In the genomic region with DNA sequence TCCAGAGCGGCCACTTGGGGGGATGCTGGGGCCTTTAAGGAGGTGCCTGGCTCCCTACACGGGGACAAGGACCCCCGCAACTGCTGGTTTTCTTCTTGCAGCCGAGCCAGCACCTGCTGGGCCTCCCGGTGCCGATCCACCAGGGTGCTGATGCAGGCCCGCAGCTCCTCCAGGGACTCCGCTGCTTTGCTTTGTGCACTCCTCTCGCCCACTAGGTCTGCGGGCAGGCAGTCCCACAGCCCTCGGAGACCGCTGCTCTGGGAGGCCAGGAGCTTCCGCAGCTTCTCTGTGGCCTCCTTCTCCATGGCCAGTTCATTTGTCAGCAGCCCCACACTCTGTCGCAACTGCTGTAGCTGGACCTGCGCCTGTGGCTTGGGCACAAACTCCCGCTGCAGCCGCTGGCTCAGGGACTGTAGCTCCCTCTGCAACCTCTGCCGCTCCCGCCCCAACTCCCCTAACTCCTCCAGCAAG, we compare ENCODE assay signal across 8 cellular contexts. TPM values are rescaled to one million over a fixed set of nuclear protein-coding genes. Genes with fewer than 3 reads are reported as not detected.
DNase-seq lines count a peak whose midpoint lies in the region; ATAC-seq and TF ChIP-seq lines count a peak whose summit lies in the region.

No MANE protein-coding gene starts in this region.

- peaks cover 39% of the 10 kb centered on the region for H3K27me3 Mint-ChIP-seq in WTC11 (ENCODE audit: low read depth)

- H3K27ac ChIP-seq in BLaER1 (peak overlapping the region; percentile 63), foreskin keratinocyte (no peak overlapping the region), neutrophil (no peak overlapping the region), SK-N-SH (ENCODE audit: low read depth in 2 of 2, low read length in 1 of 2) (no peak overlapping the region)

- ATAC-seq in WTC11 (peak; percentile 76), foreskin keratinocyte (peak; percentile 15), GM18520 (IDR thresholded peaks at IDR 0.05; ENCODE audit: unreplicated experiment) (no peak), HG03025 (IDR thresholded peaks at IDR 0.05; ENCODE audit: low FRiP score, unreplicated experiment) (no peak)

- H3K36me3 ChIP-seq in BLaER1 (no peaks in the 10 kb centered on the region), neutrophil (no peaks in the 10 kb centered on the region), SK-N-SH (replicated peaks in 1 of 2; ENCODE audit: control insufficient read depth in 1 of 2, insufficient read depth in 2 of 2, low read length in 1 of 2) (no peaks in the 10 kb centered on the region)

- no peaks in the 10 kb centered on the region for H3F3A ChIP-seq in SK-N-SH (replicated peaks; ENCODE audit: insufficient read depth)

- TF ChIP-seq EP300 in SK-N-SH (IDR thresholded peaks at IDR 0.05; ENCODE audit: borderline replicate concordance in 1 of 2, low read depth in 1 of 2, low read length in 1 of 2), result no peak

- TF ChIP-seq RAD21 in SK-N-SH (IDR thresholded peaks at IDR 0.05; ENCODE audit: low read length), result no peak

- no peak for TF ChIP-seq CTCF in WTC11 (IDR thresholded peaks at IDR 0.05)
- TF ChIP-seq CTCF in foreskin keratinocyte (conservative IDR thresholded peaks at IDR 0.05), result no peak
- TF ChIP-seq CTCF in neutrophil (IDR thresholded peaks at IDR 0.05), result no peak
- TF ChIP-seq CTCF in SK-N-SH (IDR thresholded peaks at IDR 0.05), result no peak

- H3K9me3 ChIP-seq in BLaER1, result no peaks in the 10 kb centered on the region
- H3K9me3 ChIP-seq in neutrophil, result no peaks in the 10 kb centered on the region
- H3K9me3 ChIP-seq in SK-N-SH, result no peaks in the 10 kb centered on the region

- CTCF ChIA-PET in WTC11 (lab: Charles Lee), result interaction anchor here (0.9 to 2.9 kb wide), 16 partner anchors 9 to 160 kb away, joined by 3 to 67 read pairs (median 6); partner anchors contain the start of genes ANKRD34A, ANKRD35, NUDT17 and PIAS3
- CTCF ChIA-PET in SK-N-SH (lab: Yijun Ruan, JAX), result interaction anchor here (0.8 to 3.0 kb wide), 5 partner anchors 14 to 135 kb away, joined by 3 to 12 read pairs (median 6); partner anchors contain the start of genes ITGA10, NUDT17 and PIAS3

- H3K9me2 ChIP-seq in SK-N-SH, result no peaks in the 10 kb centered on the region

- peak overlapping the region; percentile 69 for H3K4me3 Mint-ChIP-seq in WTC11

- H3K9ac ChIP-seq in BLaER1 (peak overlapping the region; percentile 74; the same call in 1 of the 2 replicates), SK-N-SH (no peak overlapping the region)

- POLR2A ChIA-PET in WTC11 (lab: Charles Lee) (interaction anchor here (0.5 to 2.9 kb wide), 6 partner anchors 9 to 55 kb away, joined by 3 to 46 read pairs (median 4); partner anchors contain the start of genes PIAS3 and RBM8A), SK-N-SH (lab: Yijun Ruan, JAX) (no interaction called here)

- peaks cover 36% of the 10 kb centered on the region for H3K4me1 Mint-ChIP-seq in WTC11

- peak overlapping the region; percentile 58 for H3K4me3 ChIP-seq in BLaER1
- H3K4me3 ChIP-seq in neutrophil (ENCODE audit: low read depth in 1 of 2, low read length in 1 of 2), result peak overlapping the region; percentile 32 to 52
- no peak overlapping the region for H3K4me3 ChIP-seq in SK-N-SH (ENCODE audit: low read depth in 2 of 2, low read length in 1 of 2)

- WGBS in SK-N-SH (ENCODE audit: low lambda C conversion rate), result 76% methylated on average over 15 of the region's 19 CpGs

- no peak overlapping the region for H2AFZ ChIP-seq in SK-N-SH (ENCODE audit: low read depth)

- H3K9me3 Mint-ChIP-seq in WTC11, result no peaks in the 10 kb centered on the region

- H3K36me3 Mint-ChIP-seq in WTC11, result no peaks in the 10 kb centered on the region; the same call in 1 of the 2 replicates

- no peak overlapping the region; the same call in 1 of the 2 replicates for H3K27ac Mint-ChIP-seq in WTC11

- peak; percentile 54 for DNase-seq in WTC11 (ENCODE audit: low spot score)
- no peak for DNase-seq in foreskin keratinocyte
- DNase-seq in HUDEP-2 (lab: John Stamatoyannopoulos, UW; ENCODE audit: unreplicated experiment in 76 of 76), result no peak
- DNase-seq in SK-N-SH, result no peak

- H4K20me1 ChIP-seq in BLaER1 (no peaks in the 10 kb centered on the region), SK-N-SH (ENCODE audit: insufficient read depth) (no peaks in the 10 kb centered on the region)

- H3K27me3 ChIP-seq in BLaER1 (peaks cover 28% of the 10 kb centered on the region), foreskin keratinocyte (no peaks in the 10 kb centered on the region), neutrophil (peaks cover 42% of the 10 kb centered on the region), SK-N-SH (ENCODE audit: insufficient read depth) (no peaks in the 10 kb centered on the region)

- peaks cover 21% of the 10 kb centered on the region for H3K4me1 ChIP-seq in BLaER1
- no peaks in the 10 kb centered on the region for H3K4me1 ChIP-seq in foreskin keratinocyte
- H3K4me1 ChIP-seq in neutrophil (ENCODE audit: control insufficient read depth in 1 of 2, insufficient read depth in 1 of 2, low read depth in 1 of 2, low read length in 1 of 2), result peaks cover 12 to 14% of the 10 kb centered on the region in 2 experiments
- no peaks in the 10 kb centered on the region for H3K4me1 ChIP-seq in SK-N-SH (ENCODE audit: control insufficient read depth in 1 of 2, insufficient read depth in 2 of 2, low read depth in 1 of 2, low read length in 1 of 2)

- no peaks in the 10 kb centered on the region for H3K79me2 ChIP-seq in SK-N-SH (ENCODE audit: insufficient read depth)

- H3K4me2 ChIP-seq in BLaER1 (peak overlapping the region; percentile 95), SK-N-SH (no peak overlapping the region)

TF ChIP-seq in WTC11, 78 proteins besides CTCF, POLR2A, EP300 and RAD21 (continues in another document):
- TF ChIP-seq, protein P1, sequence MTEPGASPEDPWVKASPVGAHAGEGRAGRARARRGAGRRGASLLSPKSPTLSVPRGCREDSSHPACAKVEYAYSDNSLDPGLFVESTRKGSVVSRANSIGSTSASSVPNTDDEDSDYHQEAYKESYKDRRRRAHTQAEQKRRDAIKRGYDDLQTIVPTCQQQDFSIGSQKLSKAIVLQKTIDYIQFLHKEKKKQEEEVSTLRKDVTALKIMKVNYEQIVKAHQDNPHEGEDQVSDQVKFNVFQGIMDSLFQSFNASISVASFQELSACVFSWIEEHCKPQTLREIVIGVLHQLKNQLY (CRISPR knock-in tag; IDR thresholded peaks at IDR 0.05), result no peak

TF ChIP-seq in SK-N-SH, 30 proteins besides CTCF, POLR2A, EP300 and RAD21:
- TF ChIP-seq FOXM1 (IDR thresholded peaks at IDR 0.05; ENCODE audit: low read depth) (no peak), POLR2AphosphoS5 (IDR thresholded peaks at IDR 0.05; ENCODE audit: low read depth, low read length) (no peak), ELF1 (IDR thresholded peaks at IDR 0.05) (no peak), TCF12 (IDR thresholded peaks at IDR 0.05) (no peak), SMC3 (IDR thresholded peaks at IDR 0.05; ENCODE audit: low read depth, low read length) (no peak), TAF1 (IDR thresholded peaks at IDR 0.05; ENCODE audit: borderline replicate concordance, low read depth, low read length) (no peak), FOSL2 (IDR thresholded peaks at IDR 0.05; ENCODE audit: borderline replicate concordance, low read depth) (no peak), RFX5 (IDR thresholded peaks at IDR 0.05; ENCODE audit: low read length) (no peak)

RNA-seq across cellular contexts. Expression of gene ANKRD35, which starts 13.2 kb away (rescaled TPM):
- total RNA-seq in WTC11 (2021), result 2.7 to 3.2 TPM (median 2.9 TPM) in 3 replicates
- 0.14 and 0.21 TPM in 2 replicates for total RNA-seq in foreskin keratinocyte
- 0.26 and 0.41 TPM in 2 replicates for polyA plus RNA-seq in foreskin keratinocyte
- 0.05 and 0.08 TPM in 2 replicates for polyA plus RNA-seq in SK-N-SH (2012; rRNA removed)
- 0.05 and 0.07 TPM in 2 replicates for polyA plus RNA-seq in SK-N-SH (2012; cell fraction: cytosol; rRNA removed)
- polyA plus RNA-seq in SK-N-SH (2012; cell fraction: nucleus; rRNA removed), result 0.10 and 0.11 TPM in 2 replicates

RNA-seq across cellular contexts. Expression of gene PIAS3, which starts 13.6 kb away (rescaled TPM):
- total RNA-seq in WTC11 (2021), result 44.9 to 52.4 TPM (median 49.6 TPM) in 3 replicates
- total RNA-seq in foreskin keratinocyte, result 32.3 TPM in 2 replicates
- polyA plus RNA-seq in foreskin keratinocyte, result 24.5 and 28.6 TPM in 2 replicates
- 35.5 and 39.1 TPM in 2 replicates for polyA plus RNA-seq in SK-N-SH (2012; rRNA removed)
- polyA plus RNA-seq in SK-N-SH (2012; cell fraction: cytosol; rRNA removed), result 16.1 and 18.8 TPM in 2 replicates
- 157 and 192 TPM in 2 replicates for polyA plus RNA-seq in SK-N-SH (2012; cell fraction: nucleus; rRNA removed)

RNA-seq across cellular contexts. Expression of gene NUDT17, which starts 27.0 kb away (rescaled TPM):
- total RNA-seq in WTC11 (2021) (2.7 to 3.5 TPM (median 3.3 TPM) in 3 replicates), foreskin keratinocyte (1.9 and 2.7 TPM in 2 replicates)
- polyA plus RNA-seq in foreskin keratinocyte (2.2 and 2.5 TPM in 2 replicates), SK-N-SH (2012; rRNA removed) (7.8 and 8.1 TPM in 2 replicates)
- 4.3 and 5.9 TPM in 2 replicates for polyA plus RNA-seq in SK-N-SH (2012; cell fraction: cytosol; rRNA removed)
- polyA plus RNA-seq in SK-N-SH (2012; cell fraction: nucleus; rRNA removed), result 20.7 and 25.9 TPM in 2 replicates

RNA-seq across cellular contexts. Expression of gene ITGA10, which starts 37.4 kb away (rescaled TPM):
- total RNA-seq in WTC11 (2021), result 0.31 to 0.34 TPM (median 0.32 TPM) in 3 replicates
- total RNA-seq in foreskin keratinocyte, result 0.78 and 1.1 TPM in 2 replicates
- 0.31 and 0.59 TPM in 2 replicates for polyA plus RNA-seq in foreskin keratinocyte
- 2.1 and 2.6 TPM in 2 replicates for polyA plus RNA-seq in SK-N-SH (2012; rRNA removed)
- polyA plus RNA-seq in SK-N-SH (2012; cell fraction: cytosol; rRNA removed), result 0.70 and 1.0 TPM in 2 replicates
- 12.8 and 13.2 TPM in 2 replicates for polyA plus RNA-seq in SK-N-SH (2012; cell fraction: nucleus; rRNA removed)

RNA-seq across cellular contexts. Expression of gene PEX11B, which starts 46.1 kb away (rescaled TPM):
- total RNA-seq in WTC11 (2021) (10.9 to 12.5 TPM (median 11.8 TPM) in 3 replicates), foreskin keratinocyte (25.4 and 26.8 TPM in 2 replicates)
- polyA plus RNA-seq in foreskin keratinocyte (31.4 and 32.6 TPM in 2 replicates), SK-N-SH (2012; rRNA removed) (26.1 and 34.5 TPM in 2 replicates)
- polyA plus RNA-seq in SK-N-SH (2012; cell fraction: cytosol; rRNA removed), result 31.8 and 32.7 TPM in 2 replicates
- 17.8 and 27.8 TPM in 2 replicates for polyA plus RNA-seq in SK-N-SH (2012; cell fraction: nucleus; rRNA removed)

Comparison
In these comparisons a context has a peak if more than half of its experiments do, and no peak if none do; other contexts are left out.
1. H3K4me3 ChIP-seq: peak in BLaER1 (single experiment) and neutrophil (2 of 2); none in SK-N-SH (0 of 2).
2. ATAC-seq: peak in WTC11 (single experiment) and foreskin keratinocyte (single experiment); none in GM18520 (single experiment) and HG03025 (single experiment).